Comparison of ENCODE assay signal across 24 cellular contexts in the genomic region with DNA sequence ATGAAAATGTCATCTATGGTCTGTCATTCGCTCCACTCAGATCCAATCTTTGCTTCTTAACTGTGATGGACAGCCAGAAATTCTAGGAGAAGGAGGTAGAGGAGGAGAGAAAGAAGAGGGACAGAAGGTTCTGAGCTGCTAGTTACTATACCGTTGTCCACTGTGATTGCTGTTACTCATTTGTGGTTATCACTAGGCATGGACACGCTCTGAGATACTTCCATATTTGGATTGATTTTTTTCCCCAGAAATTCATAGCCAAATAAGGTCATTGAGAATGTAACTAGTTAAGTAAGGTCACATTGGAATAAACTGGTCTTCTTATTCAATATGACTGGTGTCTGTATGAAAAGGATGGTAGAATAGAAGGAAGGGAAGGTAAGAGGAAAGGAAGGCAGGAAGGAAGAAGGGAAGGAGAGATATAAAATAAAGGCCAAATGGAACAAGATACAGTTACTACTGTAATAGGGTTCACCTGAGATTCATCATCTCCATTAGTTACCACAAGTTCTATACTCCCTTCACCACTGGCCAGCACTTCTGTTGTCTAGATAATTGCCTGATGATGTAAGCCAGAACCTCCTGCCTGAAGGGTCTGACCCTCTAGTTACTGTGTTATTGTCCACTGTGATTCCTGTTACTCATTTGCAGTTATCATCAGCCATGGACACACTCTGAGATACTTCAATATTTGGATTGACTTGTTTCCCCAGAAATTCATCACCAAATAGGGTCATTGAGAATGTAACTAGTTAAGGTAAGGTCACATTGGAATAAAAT. TPM values are rescaled to one million over a fixed set of nuclear protein-coding genes. Genes with fewer than 3 reads are reported as not detected.
"Had no signal": no experiment of that assay in that cellular context is flagged by ENCODE, and none has a peak within 500 bp of the region (broad histone marks: within the 10 kb centered on the region; RNA-seq: fewer than 3 reads in every experiment).

No MANE protein-coding gene starts in this region.

- FAIRE-seq: islet of Langerhans, small intestine had no signal

- H3K27ac ChIP-seq: ascending aorta, breast epithelium, epithelial cell of prostate, gastrocnemius medialis, heart right ventricle, left ventricle myocardium inferior, right atrium auricular region, transverse colon had no signal

- H3K4me1 ChIP-seq: ascending aorta, breast epithelium, gastrocnemius medialis, heart right ventricle, left ventricle myocardium inferior, right atrium auricular region, transverse colon had no signal

- DNase-seq: activated CD4-positive, alpha-beta T cell treated with anti-CD3 and anti-CD28 coated beads, Interleukin-2, amount 50 U/mL, for 4 hours; activated naive CD4-positive, alpha-beta T cell treated with anti-CD3 and anti-CD28 coated beads for 36 hours; activated naive CD8-positive, alpha-beta T cell treated with anti-CD3 and anti-CD28 coated beads, Interleukin-2, amount 50 U/mL, for 24 hours; dermis blood vessel endothelial cell; gastrocnemius medialis; heart right ventricle; left ventricle myocardium inferior; natural killer cell; posterior cingulate gyrus; small intestine; stimulated activated CD4-positive, alpha-beta T cell treated with anti-CD3 and anti-CD28 coated beads, Interleukin-4, amount 100 ng/mL, for 4 hours; stimulated activated CD8-positive, alpha-beta memory T cell treated with anti-CD3 and anti-CD28 coated beads, Interleukin-4, amount 100 ng/mL, for 48 hours; stimulated activated naive CD4-positive, alpha-beta T cell treated with Interleukin-2 at 50 U/mL for 16 hours; substantia nigra; T-cell; T-helper 9 cell; transverse colon had no signal

- H3K36me3 ChIP-seq: ascending aorta, breast epithelium, gastrocnemius medialis, heart right ventricle, left ventricle myocardium inferior, right atrium auricular region, transverse colon had no signal

- H3K4me3 ChIP-seq: ascending aorta, breast epithelium, gastrocnemius medialis, heart right ventricle, left ventricle myocardium inferior, right atrium auricular region, transverse colon had no signal

- H3K27me3 ChIP-seq: ascending aorta, breast epithelium, right atrium auricular region had no signal

- ATAC-seq: activated naive CD8-positive, alpha-beta T cell treated with anti-CD3 and anti-CD28 coated beads, Interleukin-2, amount 50 U/mL, for 24 hours; activated T-helper 17 cell treated with anti-CD3 and anti-CD28 coated beads, Interleukin-2, amount 50 U/mL, for 72 hours; gastrocnemius medialis; heart right ventricle; natural killer cell; T-cell had no signal

- H3K9me3 ChIP-seq: ascending aorta, breast epithelium, gastrocnemius medialis, right atrium auricular region, transverse colon had no signal

RNA-seq across cellular contexts. Expression of gene KRTAP9-7, which starts 2.9 kb away (rescaled TPM):
- total RNA-seq: activated naive CD4-positive, alpha-beta T cell treated with anti-CD3 and anti-CD28 coated beads for 36 hours; activated T-helper 17 cell treated with anti-CD3 and anti-CD28 coated beads, Interleukin-2, amount 50 U/mL, for 72 hours; ascending aorta; breast epithelium; chondrocyte; dermis blood vessel endothelial cell; gastrocnemius medialis; heart right ventricle; left ventricle myocardium inferior; natural killer cell; right atrium auricular region; T-cell; transverse colon had no signal
- polyA plus RNA-seq: heart right ventricle, small intestine had no signal

RNA-seq across cellular contexts. Expression of gene KRTAP9-6, which starts 13.2 kb away (rescaled TPM):
- total RNA-seq: activated naive CD4-positive, alpha-beta T cell treated with anti-CD3 and anti-CD28 coated beads for 36 hours; activated T-helper 17 cell treated with anti-CD3 and anti-CD28 coated beads, Interleukin-2, amount 50 U/mL, for 72 hours; ascending aorta; breast epithelium; chondrocyte; dermis blood vessel endothelial cell; gastrocnemius medialis; heart right ventricle; left ventricle myocardium inferior; natural killer cell; right atrium auricular region; T-cell; transverse colon had no signal
- polyA plus RNA-seq: heart right ventricle, small intestine had no signal

RNA-seq across cellular contexts. Expression of gene KRTAP9-9, which starts 23.2 kb away (rescaled TPM):
- total RNA-seq: activated naive CD4-positive, alpha-beta T cell treated with anti-CD3 and anti-CD28 coated beads for 36 hours; activated T-helper 17 cell treated with anti-CD3 and anti-CD28 coated beads, Interleukin-2, amount 50 U/mL, for 72 hours; ascending aorta; breast epithelium; chondrocyte; dermis blood vessel endothelial cell; gastrocnemius medialis; heart right ventricle; left ventricle myocardium inferior; natural killer cell; right atrium auricular region; T-cell; transverse colon had no signal
- polyA plus RNA-seq: heart right ventricle, small intestine had no signal

RNA-seq across cellular contexts. Expression of gene KRTAP29-1, which starts 24.3 kb away (rescaled TPM):
- total RNA-seq: activated naive CD4-positive, alpha-beta T cell treated with anti-CD3 and anti-CD28 coated beads for 36 hours; activated T-helper 17 cell treated with anti-CD3 and anti-CD28 coated beads, Interleukin-2, amount 50 U/mL, for 72 hours; ascending aorta; breast epithelium; chondrocyte; dermis blood vessel endothelial cell; gastrocnemius medialis; heart right ventricle; left ventricle myocardium inferior; natural killer cell; right atrium auricular region; transverse colon had no signal
- polyA plus RNA-seq: heart right ventricle, small intestine had no signal

RNA-seq across cellular contexts. Expression of gene KRTAP9-4, which starts 28.9 kb away (rescaled TPM):
- total RNA-seq: activated naive CD4-positive, alpha-beta T cell treated with anti-CD3 and anti-CD28 coated beads for 36 hours; activated T-helper 17 cell treated with anti-CD3 and anti-CD28 coated beads, Interleukin-2, amount 50 U/mL, for 72 hours; ascending aorta; breast epithelium; chondrocyte; dermis blood vessel endothelial cell; gastrocnemius medialis; heart right ventricle; left ventricle myocardium inferior; natural killer cell; right atrium auricular region; T-cell; transverse colon had no signal
- polyA plus RNA-seq: heart right ventricle, small intestine had no signal
